17 cellular contexts compared by ENCODE assay signal in genomic region chr1:227891955-227892871, GRCh38. TPM values are rescaled to one million over a fixed set of nuclear protein-coding genes. Genes with fewer than 3 reads are reported as not detected.
DNase-seq lines count a peak whose midpoint lies in the region; ATAC-seq and TF ChIP-seq lines count a peak whose summit lies in the region.
"Had no signal": no experiment of that assay in that cellular context is flagged by ENCODE, and none has a peak within 500 bp of the region (broad histone marks: within the 10 kb centered on the region; RNA-seq: fewer than 3 reads in every experiment).

No MANE protein-coding gene starts in this region.

- H3K27me3 ChIP-seq in SK-N-SH (ENCODE audit: insufficient read depth) (no peaks in the 10 kb centered on the region), smooth muscle cell (ENCODE audit: low read depth) (no peaks in the 10 kb centered on the region)

- ATAC-seq in SK-N-SH treated with all-trans-retinoic acid at 6 μM for 48 hours (no peak), left ventricle myocardium superior (no peak), GM21528 (IDR thresholded peaks at IDR 0.05; ENCODE audit: low FRiP score, unreplicated experiment) (no peak)

- H3K9me3 ChIP-seq in SK-N-SH (no peaks in the 10 kb centered on the region), smooth muscle cell (replicated peaks; ENCODE audit: low read depth) (no peaks in the 10 kb centered on the region)
- H3K9me3 ChIP-seq: thoracic aorta had no signal

- H3K4me1 ChIP-seq in SK-N-SH (ENCODE audit: control insufficient read depth in 1 of 2, insufficient read depth in 2 of 2, low read depth in 1 of 2, low read length in 1 of 2) (no peaks in the 10 kb centered on the region; a peak in 1 of 4 replicates), smooth muscle cell (ENCODE audit: low read depth) (peaks cover 6% of the 10 kb centered on the region)
- H3K4me1 ChIP-seq: parathyroid adenoma had no signal

- POLR2A ChIA-PET in SK-N-SH (lab: Yijun Ruan, JAX) (no interaction called here), RWPE1 (lab: Yijun Ruan, JAX; ENCODE audit: low non-redundant PET) (no interaction called here)

- H3K4me2 ChIP-seq in SK-N-SH (no peak overlapping the region), smooth muscle cell (no peak overlapping the region)

- no peaks in the 10 kb centered on the region for H3K36me3 ChIP-seq in SK-N-SH (replicated peaks in 1 of 2; ENCODE audit: control insufficient read depth in 1 of 2, insufficient read depth in 2 of 2, low read length in 1 of 2)
- H3K36me3 ChIP-seq in smooth muscle cell (ENCODE audit: low read depth): no peaks in the 10 kb centered on the region
- H3K36me3 ChIP-seq: thoracic aorta had no signal

- 52% methylated on average over 11 of the region's 16 CpGs for WGBS in SK-N-SH (ENCODE audit: low lambda C conversion rate)
- WGBS in smooth muscle cell (ENCODE audit: low lambda C conversion rate): 68% methylated on average over 16 of the region's 16 CpGs

- no peak overlapping the region for H3K9ac ChIP-seq in SK-N-SH
- H3K9ac ChIP-seq in smooth muscle cell (ENCODE audit: low read depth): no peak overlapping the region
- H3K9ac ChIP-seq: parathyroid adenoma had no signal

- TF ChIP-seq CTCF in SK-N-SH (IDR thresholded peaks at IDR 0.05) (no peak), RWPE1 (conservative IDR thresholded peaks at IDR 0.05; ENCODE audit: low read depth) (no peak), smooth muscle cell (IDR thresholded peaks at IDR 0.05; ENCODE audit: borderline replicate concordance, insufficient read depth, poor library complexity, severe bottlenecking) (no peak)

- no peak for TF ChIP-seq RAD21 in SK-N-SH (IDR thresholded peaks at IDR 0.05; ENCODE audit: low read length)

- CTCF ChIA-PET in SK-N-SH (lab: Yijun Ruan, JAX) (interaction anchor here (0.9 kb wide), 1 partner anchor 1283 kb away, joined by 3 read pairs; no protein-coding TSS in a partner anchor), RWPE1 (lab: Yijun Ruan, JAX) (interaction anchor here (0.7 kb wide), 1 partner anchor 14 kb away, joined by 3 read pairs; no protein-coding TSS in a partner anchor)

- intact Hi-C loops in left ventricle myocardium superior (cut with micrococcal nuclease) (no loop called here), posterior vena cava (cut with DNase I) (no loop called here)

- DNase-seq in SK-N-SH (peak; percentile 20), RWPE1 (ENCODE audit: low spot score) (no peak), left ventricle myocardium superior (peak; percentile 31), posterior vena cava (ENCODE audit: low spot score) (peak; percentile 75), GM03348 (ENCODE audit: low spot score) (no peak), smooth muscle cell (lab: John Stamatoyannopoulos, UW; ENCODE audit: unreplicated experiment) (no peak)
- DNase-seq: activated CD4-positive, alpha-beta T cell treated with anti-CD3 and anti-CD28 coated beads, Interleukin-2, amount 10 ng/mL, durations not matched to agents 7 days and 5 days; anterior cingulate cortex; DMS79; KBM-7; RPMI8226 had no signal

- H3F3A ChIP-seq in SK-N-SH (replicated peaks; ENCODE audit: insufficient read depth): no peaks in the 10 kb centered on the region
- no peaks in the 10 kb centered on the region for H3F3A ChIP-seq in smooth muscle cell (ENCODE audit: low read depth)

- H3K27ac ChIP-seq in SK-N-SH (ENCODE audit: low read depth in 2 of 2, low read length in 1 of 2) (no peak overlapping the region), RWPE1 (peak overlapping the region; percentile 21; the same call in 1 of the 2 replicates), smooth muscle cell (ENCODE audit: low read depth) (no peak overlapping the region)
- H3K27ac ChIP-seq: 22Rv1, epithelial cell of prostate, parathyroid adenoma, thoracic aorta had no signal

- H3K4me3 ChIP-seq in SK-N-SH (ENCODE audit: low read depth in 2 of 2, low read length in 1 of 2): no peak overlapping the region
- no peak overlapping the region for H3K4me3 ChIP-seq in smooth muscle cell
- H3K4me3 ChIP-seq: thoracic aorta had no signal

- H2AFZ ChIP-seq in SK-N-SH (ENCODE audit: low read depth): no peak overlapping the region
- no peak overlapping the region for H2AFZ ChIP-seq in smooth muscle cell (ENCODE audit: low read depth)
- H2AFZ ChIP-seq: parathyroid adenoma had no signal

- no peak for TF ChIP-seq EP300 in SK-N-SH (IDR thresholded peaks at IDR 0.05; ENCODE audit: borderline replicate concordance in 1 of 2, low read depth in 1 of 2, low read length in 1 of 2)

- H3K9me2 ChIP-seq in SK-N-SH: no peaks in the 10 kb centered on the region

- H4K20me1 ChIP-seq in SK-N-SH (ENCODE audit: insufficient read depth) (no peaks in the 10 kb centered on the region), smooth muscle cell (ENCODE audit: low read depth) (no peaks in the 10 kb centered on the region)

- H3K79me2 ChIP-seq in SK-N-SH (ENCODE audit: insufficient read depth) (no peaks in the 10 kb centered on the region), smooth muscle cell (ENCODE audit: low read depth) (no peaks in the 10 kb centered on the region)
- H3K79me2 ChIP-seq: parathyroid adenoma had no signal

TF ChIP-seq in SK-N-SH, 30 proteins besides CTCF, POLR2A, EP300 and RAD21:
- TF ChIP-seq ELF1 (IDR thresholded peaks at IDR 0.05) (no peak), POLR2AphosphoS5 (IDR thresholded peaks at IDR 0.05; ENCODE audit: low read depth, low read length) (no peak), MAX (IDR thresholded peaks at IDR 0.05; ENCODE audit: low read depth) (no peak), JUND (IDR thresholded peaks at IDR 0.05) (no peak), GABPA (IDR thresholded peaks at IDR 0.05; ENCODE audit: low read depth) (no peak), RCOR1 (IDR thresholded peaks at IDR 0.05; ENCODE audit: low read length) (no peak)

TF ChIP-seq in SK-N-SH treated with all-trans-retinoic acid at 6 μM for 48 hours, 23 proteins besides CTCF, POLR2A, EP300 and RAD21:
- TF ChIP-seq RARB (CRISPR knock-in tag; IDR thresholded peaks at IDR 0.05): no peak
- TF ChIP-seq GLIS3 (CRISPR knock-in tag; IDR thresholded peaks at IDR 0.05): no peak
- no peak for TF ChIP-seq ZFP30 (CRISPR knock-in tag; IDR thresholded peaks at IDR 0.05)

RNA-seq across cellular contexts. Expression of gene WNT9A, which starts 55.5 kb away (rescaled TPM):
- 0.31 and 0.36 TPM in 2 replicates for polyA plus RNA-seq in SK-N-SH (2012; rRNA removed)
- polyA plus RNA-seq in SK-N-SH (2012; cell fraction: cytosol; rRNA removed): 0.26 and 0.31 TPM in 2 replicates
- polyA plus RNA-seq in SK-N-SH (2012; cell fraction: nucleus; rRNA removed): 0.50 and 0.67 TPM in 2 replicates
- total RNA-seq in left ventricle myocardium superior: 2.5 TPM
- total RNA-seq in posterior vena cava: 1 to 10 TPM; 2.7 to 3.3 TPM
- 1.1 and 2.6 TPM in 2 replicates for total RNA-seq in smooth muscle cell
- 0.03 and 0.76 TPM in 2 replicates for polyA plus RNA-seq in smooth muscle cell

Comparison
In these comparisons a context has a peak if more than half of its experiments do, and no peak if none do; other contexts are left out.
1. DNase-seq: peak in SK-N-SH (single experiment), left ventricle myocardium superior (single experiment) and posterior vena cava (single experiment); none in RWPE1 (single experiment), GM03348 (single experiment) and smooth muscle cell (single experiment).